1 cellular context compared by ENCODE assay signal in the genomic region with DNA sequence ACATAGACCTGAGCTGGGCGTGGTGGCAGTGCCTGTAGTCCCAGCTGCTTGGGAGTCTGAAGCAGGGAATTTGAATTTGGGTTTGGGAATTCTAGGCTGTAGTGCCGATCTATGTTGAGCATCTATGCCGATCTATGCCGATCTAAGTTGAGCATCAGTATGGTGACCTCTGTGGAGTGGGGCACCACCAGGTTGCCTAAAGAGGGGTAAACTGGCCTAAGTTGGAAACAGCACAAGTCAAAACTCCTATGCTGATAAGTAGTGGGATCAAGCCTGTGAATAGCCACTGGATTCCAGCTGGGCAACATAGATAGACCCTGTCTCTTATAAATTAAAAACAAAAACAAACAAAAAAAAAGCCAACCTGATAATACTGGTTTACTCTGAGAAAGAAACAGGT.
TF ChIP-seq lines count a peak whose summit lies in the region.

No MANE protein-coding gene starts in this region.

TF ChIP-seq in H1, 55 proteins besides CTCF, POLR2A, EP300 and RAD21:
- peak; percentile 74 for TF ChIP-seq POLR2AphosphoS5 (IDR thresholded peaks at IDR 0.05; ENCODE audit: low read depth, low read length)
- no peak for TF ChIP-seq RNF2 (IDR thresholded peaks at IDR 0.05; ENCODE audit: borderline replicate concordance, low read depth, low read length, missing control alignments, poor library complexity, severe bottlenecking)
